8 cellular contexts compared by ENCODE assay signal in the genomic region with DNA sequence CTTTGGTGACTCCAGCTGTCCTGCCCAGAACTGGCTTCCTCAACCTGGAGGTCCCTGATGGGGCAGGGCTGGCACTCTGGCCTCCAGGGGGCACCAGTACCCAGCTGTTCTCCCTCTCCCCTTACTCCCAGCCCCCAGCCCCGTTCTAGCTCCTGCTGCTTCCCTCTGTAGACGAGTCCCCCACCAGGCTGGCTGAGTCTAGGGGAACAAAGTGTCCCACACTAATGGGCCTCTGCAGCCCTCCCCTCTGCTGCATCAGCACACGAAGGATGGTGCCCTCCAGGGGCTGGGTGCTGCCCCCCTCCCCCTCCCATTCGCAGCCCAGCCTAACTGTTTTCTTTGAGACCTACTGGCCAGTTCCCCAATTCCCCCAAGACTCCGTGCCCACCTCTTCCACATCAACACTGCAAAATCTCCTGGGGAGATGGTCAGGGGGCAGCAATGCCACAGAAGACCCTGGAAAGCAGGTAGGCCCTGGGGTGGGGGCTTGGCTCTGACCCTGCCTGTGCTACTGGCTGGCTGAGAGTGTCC. TPM values are rescaled to one million over a fixed set of nuclear protein-coding genes. Genes with fewer than 3 reads are reported as not detected.
DNase-seq lines count a peak whose midpoint lies in the region; FAIRE-seq and TF ChIP-seq lines count a peak whose summit lies in the region.
"Had no signal": no experiment of that assay in that cellular context is flagged by ENCODE, and none has a peak within 500 bp of the region (broad histone marks: within the 10 kb centered on the region; RNA-seq: fewer than 3 reads in every experiment).

No MANE protein-coding gene starts in this region.

- no peaks in the 10 kb centered on the region for H3K9me2 ChIP-seq in SU-DHL-6 (replicated peaks; ENCODE audit: insufficient read depth, low read length)

- WGBS in H9 (ENCODE audit: extremely low coverage, insufficient read length, low lambda C conversion rate) = no CpG with 5 or more reads among the region's 5 CpGs
- WGBS in esophagus muscularis mucosa = 55% methylated on average over 4 of the region's 5 CpGs

- peak; percentile 43 for TF ChIP-seq CTCF in D721Med (IDR thresholded peaks at IDR 0.05; ENCODE audit: insufficient read depth, missing control alignments)
- TF ChIP-seq CTCF in H9 (conservative IDR thresholded peaks at IDR 0.05) = peak; percentile 81
- peak; percentile 33 for TF ChIP-seq CTCF in SU-DHL-6 (IDR thresholded peaks at IDR 0.05; ENCODE audit: insufficient read depth, low read length, poor library complexity, severe bottlenecking)
- TF ChIP-seq CTCF in keratinocyte (optimal IDR thresholded peaks at IDR 0.05 in 1 of 3, IDR thresholded peaks at IDR 0.05 in 1 of 3, conservative IDR thresholded peaks at IDR 0.05 in 1 of 3; ENCODE audit: extremely low read depth in 1 of 3, insufficient read depth in 2 of 3, low read length in 3 of 3) = peak; percentile 41 to 78 (median 59)
- TF ChIP-seq CTCF in esophagus muscularis mucosa (IDR thresholded peaks at IDR 0.05) = no peak

- TF ChIP-seq POLR2A in esophagus muscularis mucosa (IDR thresholded peaks at IDR 0.05; ENCODE audit: low read depth) = no peak

- FAIRE-seq in D721Med (lab: Jason Lieb, UNC) (no peak), keratinocyte (lab: Jason Lieb, UNC) (no peak)

- no peaks in the 10 kb centered on the region for H3K36me3 Mint-ChIP-seq in H9 (ENCODE audit: insufficient read depth in 1 of 3, low read depth in 3 of 3)
- H3K36me3 Mint-ChIP-seq: T-cell had no signal

- H3K4me1 ChIP-seq in H9 (ENCODE audit: insufficient read depth, low read length) (no peaks in the 10 kb centered on the region), keratinocyte (ENCODE audit: control insufficient read depth, extremely low read depth, insufficient read depth, low read length) (peaks cover 13% of the 10 kb centered on the region), esophagus muscularis mucosa (peaks cover 3 to 13% (median 8%) of the 10 kb centered on the region in 4 donors)

- peaks cover 5% of the 10 kb centered on the region for H3K23me2 ChIP-seq in H9 (ENCODE audit: insufficient read length, low read depth, low read length, poor library complexity, severe bottlenecking)

- TF ChIP-seq EP300 in esophagus muscularis mucosa (IDR thresholded peaks at IDR 0.05) = no peak

- H2BK12ac ChIP-seq in H9 (ENCODE audit: insufficient read length, low read depth, low read length) = no peak overlapping the region

- H3F3A ChIP-seq in SU-DHL-6 (ENCODE audit: insufficient read depth) = no peaks in the 10 kb centered on the region

- H4K91ac ChIP-seq in H9 (ENCODE audit: insufficient read length, low read depth, low read length) = no peak overlapping the region

- H3K27ac Mint-ChIP-seq in H9 = no peak overlapping the region; a peak in 1 of 7 replicates
- H3K27ac Mint-ChIP-seq: T-cell had no signal

- H3K79me2 ChIP-seq in H9 (ENCODE audit: insufficient read depth, low read length) (no peaks in the 10 kb centered on the region), SU-DHL-6 (ENCODE audit: insufficient read depth, low read length) (no peaks in the 10 kb centered on the region), keratinocyte (ENCODE audit: control insufficient read depth, insufficient read depth, low read length) (no peaks in the 10 kb centered on the region)

- H3K36me3 ChIP-seq in SU-DHL-6 (ENCODE audit: low read length) = no peaks in the 10 kb centered on the region
- H3K36me3 ChIP-seq in keratinocyte (ENCODE audit: control insufficient read depth in 2 of 2, extremely low read depth in 1 of 2, insufficient read depth in 2 of 2, low read length in 2 of 2) = no peaks in the 10 kb centered on the region
- no peaks in the 10 kb centered on the region for H3K36me3 ChIP-seq in esophagus muscularis mucosa

- no peak overlapping the region for H2BK15ac ChIP-seq in H9 (ENCODE audit: low read depth, low read length)

- H3K4me3 Mint-ChIP-seq in H9 = no peak overlapping the region
- H3K4me3 Mint-ChIP-seq: T-cell had no signal

- no peak overlapping the region for H3K27ac ChIP-seq in H9 (ENCODE audit: insufficient read length, low read depth, low read length)
- H3K27ac ChIP-seq in SU-DHL-6 (ENCODE audit: low read depth, low read length) = no peak overlapping the region
- H3K27ac ChIP-seq in keratinocyte (ENCODE audit: control insufficient read depth, insufficient read depth, low read length) = no peak overlapping the region
- no peak overlapping the region for H3K27ac ChIP-seq in esophagus muscularis mucosa (replicated peaks in 1 of 4)

- H3K9me1 ChIP-seq in keratinocyte (ENCODE audit: control insufficient read depth, extremely low read depth, insufficient read depth, low read length) = no peaks in the 10 kb centered on the region

- no peak overlapping the region for H3K56ac ChIP-seq in H9 (ENCODE audit: insufficient read length, low read depth, low read length)

- H2AFZ ChIP-seq in H9 (ENCODE audit: low read length) = no peak overlapping the region
- no peak overlapping the region for H2AFZ ChIP-seq in SU-DHL-6 (ENCODE audit: low read depth, low read length, severe bottlenecking)
- no peak overlapping the region for H2AFZ ChIP-seq in keratinocyte (ENCODE audit: control insufficient read depth, low read length)

- H2BK5ac ChIP-seq in H9 (ENCODE audit: insufficient read length, low read length) = no peak overlapping the region

- H2AK5ac ChIP-seq in H9 (ENCODE audit: insufficient read length, low read length) = no peak overlapping the region

- H2BK120ac ChIP-seq in H9 (ENCODE audit: low read depth, low read length, poor library complexity, severe bottlenecking) = no peak overlapping the region

- peaks cover 4% of the 10 kb centered on the region for H3K27me3 ChIP-seq in H9 (ENCODE audit: insufficient read depth, low read length)
- no peaks in the 10 kb centered on the region for H3K27me3 ChIP-seq in SU-DHL-6 (ENCODE audit: low read length)
- peaks cover 21% of the 10 kb centered on the region for H3K27me3 ChIP-seq in keratinocyte (ENCODE audit: control insufficient read depth, extremely low read depth, insufficient read depth, low read length)
- H3K27me3 ChIP-seq in esophagus muscularis mucosa = peaks cover 0 to 74% (median 21%) of the 10 kb centered on the region in 4 donors

- intact Hi-C loops in esophagus muscularis mucosa (cut with DNase I) = no loop called here

- no peak overlapping the region for H3K14ac ChIP-seq in H9 (ENCODE audit: insufficient read depth, low read length)

- H3K4me3 ChIP-seq in SU-DHL-6 (ENCODE audit: insufficient read depth, low read length, poor library complexity, severe bottlenecking) (no peak overlapping the region), keratinocyte (ENCODE audit: control insufficient read depth in 2 of 3, extremely low read depth in 1 of 3, insufficient read depth in 2 of 3, low read depth in 1 of 3, low read length in 3 of 3) (no peak overlapping the region), esophagus muscularis mucosa (no peak overlapping the region)

- H4K20me1 ChIP-seq in H9 (ENCODE audit: control insufficient read depth, insufficient read depth, insufficient read length) (no peaks in the 10 kb centered on the region), SU-DHL-6 (ENCODE audit: low read depth, low read length) (no peaks in the 10 kb centered on the region), keratinocyte (ENCODE audit: control insufficient read depth, extremely low read depth, insufficient read depth, low read length) (peaks cover 3% of the 10 kb centered on the region)

- H3K9ac ChIP-seq in H9 (ENCODE audit: extremely low read depth, insufficient read length, low read length) (no peak overlapping the region), SU-DHL-6 (ENCODE audit: low read length) (no peak overlapping the region), keratinocyte (ENCODE audit: control insufficient read depth, extremely low read depth, insufficient read depth, low read length) (no peak overlapping the region)

- H3K4ac ChIP-seq in H9 (ENCODE audit: low read depth, low read length) = no peak overlapping the region

- H3K23ac ChIP-seq in H9 (ENCODE audit: insufficient read length, low read depth, low read length) = no peak overlapping the region

- DNase-seq in D721Med (ENCODE audit: insufficient read length, low spot score) (no peak), H9 (peak; percentile 82), keratinocyte (ENCODE audit: low read depth, low spot score) (no peak), DMS114 treated with DMSO at 0.1 percent for 48 hours (lab: John Stamatoyannopoulos, UW; ENCODE audit: unreplicated experiment) (no peak), esophagus muscularis mucosa (ENCODE audit: extremely low spot score) (no peak), GM19240 (ENCODE audit: insufficient read length, low spot score) (no peak)

- no peaks in the 10 kb centered on the region for H3K79me1 ChIP-seq in H9 (ENCODE audit: insufficient read depth, low read depth, low read length, poor library complexity, severe bottlenecking)

- no peaks in the 10 kb centered on the region for H3K9me3 Mint-ChIP-seq in H9
- H3K9me3 Mint-ChIP-seq: T-cell had no signal

- H4K5ac ChIP-seq in H9 (ENCODE audit: insufficient read length, low read depth, low read length) = no peak overlapping the region

- peaks cover 64% of the 10 kb centered on the region for H3K27me3 Mint-ChIP-seq in H9 (ENCODE audit: low read depth)

- no peak overlapping the region for H3T11ph ChIP-seq in H9 (ENCODE audit: low read length)

- dilution Hi-C loops in keratinocyte (cut with MboI; ENCODE audit: extremely low pct_ligation_motif_present, low sequenced_read_pairs) = no loop called here

- no peak overlapping the region for H4K8ac ChIP-seq in H9 (replicated peaks; ENCODE audit: insufficient read length, low read depth, low read length)

- no peaks in the 10 kb centered on the region for H3K9me3 ChIP-seq in H9 (ENCODE audit: control insufficient read depth, low read depth, low read length)
- H3K9me3 ChIP-seq in SU-DHL-6 (ENCODE audit: insufficient read depth, low read length) = no peaks in the 10 kb centered on the region
- no peaks in the 10 kb centered on the region for H3K9me3 ChIP-seq in keratinocyte (ENCODE audit: control insufficient read depth, low read depth, low read length)
- no peaks in the 10 kb centered on the region for H3K9me3 ChIP-seq in esophagus muscularis mucosa

- no peak overlapping the region for H3K4me2 ChIP-seq in H9 (ENCODE audit: insufficient read depth, insufficient read length, low read length)
- H3K4me2 ChIP-seq in SU-DHL-6 (ENCODE audit: low read depth, low read length, poor library complexity, severe bottlenecking) = no peak overlapping the region
- no peak overlapping the region for H3K4me2 ChIP-seq in keratinocyte (ENCODE audit: control insufficient read depth, extremely low read depth, insufficient read depth, low read depth, low read length)

- H2BK20ac ChIP-seq in H9 (ENCODE audit: low read depth, low read length, poor library complexity, severe bottlenecking) = no peak overlapping the region

- H3K18ac ChIP-seq in H9 (ENCODE audit: insufficient read length, low read depth, low read length) = no peak overlapping the region

- peaks cover 4 to 9% of the 10 kb centered on the region in 2 experiments for H3K4me1 Mint-ChIP-seq in H9

RNA-seq across cellular contexts. Expression of a gene that starts 4.2 kb away (rescaled TPM):
- 0.28 and 0.31 TPM in 2 replicates for total RNA-seq in H9 (2021)
- 6.9 to 41.3 TPM (median 8.9 TPM) in 3 replicates for polyA plus RNA-seq in keratinocyte
- polyA plus RNA-seq in keratinocyte (2011; ENCODE audit: low read depth) = 21.5 TPM
- polyA plus RNA-seq in keratinocyte (2011; cell fraction: cytosol; rRNA removed) = 5.2 and 8.2 TPM in 2 replicates
- polyA plus RNA-seq in keratinocyte (2011; cell fraction: nucleus; rRNA removed) = 19.5 and 31.0 TPM in 2 replicates
- polyA plus RNA-seq in keratinocyte (2012; ENCODE audit: low replicate concordance) = 7.5 and 72.5 TPM in 2 replicates
- polyA minus RNA-seq in keratinocyte = 17.8 to 79.6 TPM (median 20.1 TPM) in 3 replicates
- 12.1 TPM for polyA minus RNA-seq in keratinocyte (2011; cell fraction: cytosol; rRNA and poly(A)+ RNA removed)
- polyA minus RNA-seq in keratinocyte (2011; cell fraction: nucleus; rRNA and poly(A)+ RNA removed) = 17.7 and 35.1 TPM in 2 replicates
- 1 to 10 TPM in 1 of 4 donors, not detected in 3; 1.2 TPM for total RNA-seq in esophagus muscularis mucosa
- total RNA-seq: T-cell had no signal

Comparison
In these comparisons a context has a peak if more than half of its experiments do, and no peak if none do; other contexts are left out.
1. CTCF ChIP-seq: peak in D721Med (single experiment), H9 (single experiment), SU-DHL-6 (single experiment) and keratinocyte (3 of 3); none in esophagus muscularis mucosa (0 of 3).